In genomic region chr11:19071255-19071654, GRCh38 we compare ENCODE assay signal across 1 cellular context.
TF ChIP-seq lines count a peak whose summit lies in the region.

No MANE protein-coding gene starts in this region.

TF ChIP-seq in HEK293, 187 proteins besides CTCF, POLR2A, EP300 and RAD21 (continued from another document and continues in another):
- TF ChIP-seq INSM2 (tag by site-specific recombination; IDR thresholded peaks at IDR 0.05) = no peak
- TF ChIP-seq ZNF391 (tag by site-specific recombination; IDR thresholded peaks at IDR 0.05; ENCODE audit: borderline replicate concordance, low read depth) = peak; percentile 59; the same call in 1 of the 2 replicates
- no peak for TF ChIP-seq ZNF76 (tag by site-specific recombination; IDR thresholded peaks at IDR 0.05; ENCODE audit: borderline replicate concordance, low read depth)
- TF ChIP-seq ZNF623 (tag by site-specific recombination; IDR thresholded peaks at IDR 0.05) = no peak
- no peak for TF ChIP-seq SETDB1 (IDR thresholded peaks at IDR 0.05; ENCODE audit: insufficient read length, low read length)
- TF ChIP-seq PBX3 (CRISPR knock-in tag; IDR thresholded peaks at IDR 0.05) = no peak
- TF ChIP-seq PATZ1 (tag by site-specific recombination; IDR thresholded peaks at IDR 0.05) = peak; percentile 40; the same call in 1 of the 2 replicates
- TF ChIP-seq HIC1 (tag by site-specific recombination; IDR thresholded peaks at IDR 0.05) = no peak
- TF ChIP-seq ZNF366 (tag by site-specific recombination; conservative IDR thresholded peaks at IDR 0.05) = peak; percentile 53; the same call in 1 of the 2 replicates
- TF ChIP-seq ZBTB44 (tag by site-specific recombination; IDR thresholded peaks at IDR 0.05) = no peak
- peak; percentile 73 for TF ChIP-seq ZBTB17 (tag by site-specific recombination; IDR thresholded peaks at IDR 0.05)
- 0 out of 2 replicates have a peak, but pooled peaks have one; percentile 21 for TF ChIP-seq ZNF600 (tag by site-specific recombination; IDR thresholded peaks at IDR 0.05)
- no peak for TF ChIP-seq ZNF423 (tag by site-specific recombination; IDR thresholded peaks at IDR 0.05)
- TF ChIP-seq ZBTB49 (tag by site-specific recombination; IDR thresholded peaks at IDR 0.05; ENCODE audit: low read depth) = no peak
- TF ChIP-seq ZNF843 (tag by site-specific recombination; IDR thresholded peaks at IDR 0.05) = no peak
- no peak for TF ChIP-seq ZNF280C (tag by site-specific recombination; IDR thresholded peaks at IDR 0.05)
- TF ChIP-seq ZNF114 (tag by site-specific recombination; IDR thresholded peaks at IDR 0.05) = no peak
- TF ChIP-seq KLF10 (tag by site-specific recombination; IDR thresholded peaks at IDR 0.05) = no peak
- TF ChIP-seq ZNF473 (tag by site-specific recombination; IDR thresholded peaks at IDR 0.05) = no peak
- no peak for TF ChIP-seq ZNF837 (tag by site-specific recombination; IDR thresholded peaks at IDR 0.05)
- TF ChIP-seq ZNF544 (tag by site-specific recombination; IDR thresholded peaks at IDR 0.05) = no peak
- TF ChIP-seq ZNF202 (tag by site-specific recombination; IDR thresholded peaks at IDR 0.05; ENCODE audit: borderline replicate concordance) = no peak
- no peak for TF ChIP-seq YY1 (tag by site-specific recombination; IDR thresholded peaks at IDR 0.05)
- TF ChIP-seq ZBTB6 (tag by site-specific recombination; IDR thresholded peaks at IDR 0.05) = no peak
- TF ChIP-seq ZNF785 (tag by site-specific recombination; IDR thresholded peaks at IDR 0.05) = no peak
- no peak for TF ChIP-seq HOXA7 (CRISPR knock-in tag; IDR thresholded peaks at IDR 0.05; ENCODE audit: borderline replicate concordance)
- TF ChIP-seq PRDM1 (tag by site-specific recombination; IDR thresholded peaks at IDR 0.05) = peak; percentile 75
- no peak for TF ChIP-seq ZNF548 (tag by site-specific recombination; IDR thresholded peaks at IDR 0.05)
- 0 out of 2 replicates have a peak, but pooled peaks have one; percentile 40 for TF ChIP-seq ZNF580 (tag by site-specific recombination; IDR thresholded peaks at IDR 0.05)
- TF ChIP-seq ZNF518A (tag by site-specific recombination; conservative IDR thresholded peaks at IDR 0.05; ENCODE audit: low read depth) = 0 out of 2 replicates have a peak, but pooled peaks have one; percentile 23
- TF ChIP-seq MEIS1 (CRISPR knock-in tag; IDR thresholded peaks at IDR 0.05; ENCODE audit: borderline replicate concordance) = no peak
- peak; percentile 42 for TF ChIP-seq ZIC2 (tag by site-specific recombination; IDR thresholded peaks at IDR 0.05)
- TF ChIP-seq ZNF501 (tag by site-specific recombination; IDR thresholded peaks at IDR 0.05) = no peak; the same call in 1 of the 2 replicates
- TF ChIP-seq ZNF776 (tag by site-specific recombination; IDR thresholded peaks at IDR 0.05; ENCODE audit: borderline replicate concordance) = no peak
